In genomic region chr11:10294289-10294953, GRCh38 we compare ENCODE assay signal across 8 cellular contexts. TPM values are rescaled to one million over a fixed set of nuclear protein-coding genes. Genes with fewer than 3 reads are reported as not detected.
DNase-seq lines count a peak whose midpoint lies in the region; ATAC-seq and TF ChIP-seq lines count a peak whose summit lies in the region.

No MANE protein-coding gene starts in this region.

- H3K27me3 Mint-ChIP-seq in activated naive CD4-positive, alpha-beta T cell treated with anti-CD3 and anti-CD28 coated beads, Interleukin-2, amount 50 U/mL, for 24 hours: peaks cover 17% of the 10 kb centered on the region

- H3K36me3 ChIP-seq in SK-N-SH (replicated peaks in 1 of 2; ENCODE audit: control insufficient read depth in 1 of 2, insufficient read depth in 2 of 2, low read length in 1 of 2): peaks cover 0 to 3% of the 10 kb centered on the region in 2 experiments
- no peaks in the 10 kb centered on the region for H3K36me3 ChIP-seq in aorta (ENCODE audit: control insufficient read depth in 1 of 2, insufficient read depth in 2 of 2, low read length in 1 of 2)

- no peak overlapping the region for H3K27ac Mint-ChIP-seq in activated naive CD4-positive, alpha-beta T cell treated with anti-CD3 and anti-CD28 coated beads, Interleukin-2, amount 50 U/mL, for 24 hours
- H3K27ac Mint-ChIP-seq in activated naive CD4-positive, alpha-beta T cell treated with anti-CD3 and anti-CD28 coated beads, Interleukin-2, amount 50 U/mL, for 72 hours: no peak overlapping the region

- peak overlapping the region; percentile 98 for H2AFZ ChIP-seq in SK-N-SH (ENCODE audit: low read depth)

- no peak for TF ChIP-seq EP300 in SK-N-SH (IDR thresholded peaks at IDR 0.05; ENCODE audit: borderline replicate concordance in 1 of 2, low read depth in 1 of 2, low read length in 1 of 2)

- peak overlapping the region; percentile 98 for H3K4me2 ChIP-seq in SK-N-SH

- 20% methylated on average over 30 of the region's 46 CpGs for WGBS in SK-N-SH (ENCODE audit: low lambda C conversion rate)
- 1 to 2% methylated on average over 35 to 46 of the region's 46 CpGs for WGBS in aorta, 2 donors

- peak overlapping the region; percentile 83 for H3K4me3 Mint-ChIP-seq in activated naive CD4-positive, alpha-beta T cell treated with anti-CD3 and anti-CD28 coated beads, Interleukin-2, amount 50 U/mL, for 24 hours

- no peaks in the 10 kb centered on the region for H3K9me3 Mint-ChIP-seq in activated naive CD4-positive, alpha-beta T cell treated with anti-CD3 and anti-CD28 coated beads, Interleukin-2, amount 50 U/mL, for 24 hours
- H3K9me3 Mint-ChIP-seq in activated naive CD4-positive, alpha-beta T cell treated with anti-CD3 and anti-CD28 coated beads, Interleukin-2, amount 50 U/mL, for 72 hours: no peaks in the 10 kb centered on the region

- H3F3A ChIP-seq in SK-N-SH (replicated peaks; ENCODE audit: insufficient read depth): no peaks in the 10 kb centered on the region

- H3K4me1 ChIP-seq in SK-N-SH (ENCODE audit: control insufficient read depth in 1 of 2, insufficient read depth in 2 of 2, low read depth in 1 of 2, low read length in 1 of 2): peaks cover 15 to 20% of the 10 kb centered on the region in 2 experiments
- no peaks in the 10 kb centered on the region for H3K4me1 ChIP-seq in aorta (ENCODE audit: control insufficient read depth in 1 of 2, insufficient read depth in 2 of 2, low read length in 2 of 2)

- H3K36me3 Mint-ChIP-seq in activated naive CD4-positive, alpha-beta T cell treated with anti-CD3 and anti-CD28 coated beads, Interleukin-2, amount 50 U/mL, for 24 hours: no peaks in the 10 kb centered on the region
- peaks cover 0 to 8% of the 10 kb centered on the region in 2 donors for H3K36me3 Mint-ChIP-seq in activated naive CD4-positive, alpha-beta T cell treated with anti-CD3 and anti-CD28 coated beads, Interleukin-2, amount 50 U/mL, for 72 hours

- POLR2A ChIA-PET in SK-N-SH (lab: Yijun Ruan, JAX): interaction anchor here (2.1 kb wide), 1 partner anchor 10 kb away, joined by 4 read pairs; the partner anchor contains the start of gene ADM

- no peaks in the 10 kb centered on the region for H3K9me2 ChIP-seq in SK-N-SH

- intact Hi-C loops in aorta (cut with DNase I): no loop called here

- no peak for ATAC-seq in activated naive CD4-positive, alpha-beta T cell treated with anti-CD3 and anti-CD28 coated beads, Interleukin-2, amount 50 U/mL, for 72 hours
- peak; percentile 61 for ATAC-seq in aorta (ENCODE audit: low FRiP score)

- no peak for DNase-seq in activated naive CD4-positive, alpha-beta T cell treated with anti-CD3 and anti-CD28 coated beads, Interleukin-2, amount 50 U/mL, for 72 hours (ENCODE audit: low spot score in 2 of 2)
- peak; percentile 61 for DNase-seq in SK-N-SH
- no peak for DNase-seq in epithelial cell of proximal tubule (ENCODE audit: low read depth)
- peak; percentile 62 for DNase-seq in mucosa of gallbladder (ENCODE audit: low spot score)
- DNase-seq in aorta: peak; percentile 68 to 83
- DNase-seq in middle frontal gyrus (ENCODE audit: extremely low spot score, low spot score): no peak
- no peak for DNase-seq in stimulated activated CD4-positive, alpha-beta T cell treated with anti-CD3 and anti-CD28 coated beads, Interleukin-4, amount 100 ng/mL, for 4 hours

- TF ChIP-seq CTCF in SK-N-SH (IDR thresholded peaks at IDR 0.05) (no peak), epithelial cell of proximal tubule (conservative IDR thresholded peaks at IDR 0.05; ENCODE audit: low read depth, low read length) (no peak)

- peaks cover 47% of the 10 kb centered on the region for H3K79me2 ChIP-seq in SK-N-SH (ENCODE audit: insufficient read depth)

- no peaks in the 10 kb centered on the region for H3K27me3 ChIP-seq in SK-N-SH (ENCODE audit: insufficient read depth)
- no peaks in the 10 kb centered on the region for H3K27me3 ChIP-seq in aorta (ENCODE audit: control insufficient read depth in 1 of 2, insufficient read depth in 2 of 2, low read length in 1 of 2)

- no peaks in the 10 kb centered on the region for H3K9me3 ChIP-seq in SK-N-SH
- no peaks in the 10 kb centered on the region for H3K9me3 ChIP-seq in aorta (ENCODE audit: control insufficient read depth, low read length)

- no peak for TF ChIP-seq RAD21 in SK-N-SH (IDR thresholded peaks at IDR 0.05; ENCODE audit: low read length)

- peaks cover 10% of the 10 kb centered on the region for H4K20me1 ChIP-seq in SK-N-SH (ENCODE audit: insufficient read depth)

- H3K4me1 Mint-ChIP-seq in activated naive CD4-positive, alpha-beta T cell treated with anti-CD3 and anti-CD28 coated beads, Interleukin-2, amount 50 U/mL, for 24 hours: peaks cover 41% of the 10 kb centered on the region

- peak overlapping the region; percentile 85 to 92 for H3K4me3 ChIP-seq in SK-N-SH (ENCODE audit: low read depth in 2 of 2, low read length in 1 of 2)
- peak overlapping the region; percentile 74 for H3K4me3 ChIP-seq in epithelial cell of proximal tubule (ENCODE audit: low read depth, low read length)
- H3K4me3 ChIP-seq in aorta (ENCODE audit: low read length in 2 of 2): peak overlapping the region; percentile 92 to 100

- CTCF ChIA-PET in SK-N-SH (lab: Yijun Ruan, JAX): interaction anchor here (1.4 kb wide), 1 partner anchor 10 kb away, joined by 16 read pairs; the partner anchor contains the start of gene ADM

- peak overlapping the region; percentile 93 for H3K9ac ChIP-seq in SK-N-SH

- H3K27ac ChIP-seq in SK-N-SH (ENCODE audit: low read depth in 2 of 2, low read length in 1 of 2): peak overlapping the region; percentile 82 to 94
- H3K27ac ChIP-seq in aorta (ENCODE audit: low read depth in 1 of 2, low read length in 2 of 2): peak overlapping the region in 1 of 2 donors; percentile 10

TF ChIP-seq in SK-N-SH, 30 proteins besides CTCF, POLR2A, EP300 and RAD21:
- TF ChIP-seq MEF2A (IDR thresholded peaks at IDR 0.05; ENCODE audit: borderline replicate concordance, low read depth) (no peak), RFX5 (IDR thresholded peaks at IDR 0.05; ENCODE audit: low read length) (no peak), JUND (IDR thresholded peaks at IDR 0.05) (no peak), TCF12 (IDR thresholded peaks at IDR 0.05) (no peak), TAF1 (IDR thresholded peaks at IDR 0.05; ENCODE audit: borderline replicate concordance, low read depth, low read length) (0 out of 2 replicates have a peak, but pooled peaks have one; percentile 9), MXI1 (IDR thresholded peaks at IDR 0.05; ENCODE audit: low read depth, low read length) (peak; percentile 59), POLR2AphosphoS5 (IDR thresholded peaks at IDR 0.05; ENCODE audit: low read depth, low read length) (peak; percentile 47; the same call in 1 of the 2 replicates), SMC3 (IDR thresholded peaks at IDR 0.05; ENCODE audit: low read depth, low read length) (no peak)

RNA-seq across cellular contexts. Expression of gene SBF2, which starts 0.4 kb away (rescaled TPM):
- 10 to 100 TPM; 17.8 to 33.2 TPM for total RNA-seq in activated naive CD4-positive, alpha-beta T cell treated with anti-CD3 and anti-CD28 coated beads, Interleukin-2, amount 50 U/mL, for 72 hours
- polyA plus RNA-seq in SK-N-SH (2012; rRNA removed) (23.0 and 36.4 TPM in 2 replicates), aorta (10 to 100 TPM in 1 of 2 donors, 1 to 10 TPM in 1; 6.4 to 18.3 TPM)
- 25.1 and 28.5 TPM in 2 replicates for polyA plus RNA-seq in SK-N-SH (2012; cell fraction: cytosol; rRNA removed)
- 25.4 and 58.1 TPM in 2 replicates for polyA plus RNA-seq in SK-N-SH (2012; cell fraction: nucleus; rRNA removed)
- total RNA-seq in epithelial cell of proximal tubule (15.6 and 26.2 TPM in 2 replicates), mucosa of gallbladder (53.1 TPM), aorta (10 to 100 TPM; 76.8 to 82.0 TPM)

RNA-seq across cellular contexts. Expression of gene ADM, which starts 10.5 kb away (rescaled TPM):
- 10 to 100 TPM in 1 of 2 donors, under 1 TPM in 1; 0.57 to 33.6 TPM for total RNA-seq in activated naive CD4-positive, alpha-beta T cell treated with anti-CD3 and anti-CD28 coated beads, Interleukin-2, amount 50 U/mL, for 72 hours
- polyA plus RNA-seq in SK-N-SH (2012; rRNA removed) (35.4 and 50.6 TPM in 2 replicates), aorta (1 to 10 TPM; 1.5 to 3.1 TPM)
- 26.5 and 32.6 TPM in 2 replicates for polyA plus RNA-seq in SK-N-SH (2012; cell fraction: cytosol; rRNA removed)
- 75.7 and 120 TPM in 2 replicates for polyA plus RNA-seq in SK-N-SH (2012; cell fraction: nucleus; rRNA removed)
- total RNA-seq in epithelial cell of proximal tubule (41.2 and 74.2 TPM in 2 replicates), mucosa of gallbladder (27.2 TPM), aorta (10 to 100 TPM; 31.9 to 76.1 TPM)

Comparison
In these comparisons a context has a peak if more than half of its experiments do, and no peak if none do; other contexts are left out.
1. DNase-seq: peak in SK-N-SH (single experiment), mucosa of gallbladder (single experiment) and aorta (2 of 2); none in activated naive CD4-positive, alpha-beta T cell treated with anti-CD3 and anti-CD28 coated beads, Interleukin-2, amount 50 U/mL, for 72 hours (0 of 2), epithelial cell of proximal tubule (single experiment), middle frontal gyrus (single experiment) and stimulated activated CD4-positive, alpha-beta T cell treated with anti-CD3 and anti-CD28 coated beads, Interleukin-4, amount 100 ng/mL, for 4 hours (0 of 2).
2. Peak in every context shown above with its lines, with median percentiles within 50 percentile points of each other: H3K4me3 ChIP-seq.